8 cellular contexts compared by ENCODE assay signal in genomic region chr19:41887711-41888382, GRCh38. TPM values are rescaled to one million over a fixed set of nuclear protein-coding genes. Genes with fewer than 3 reads are reported as not detected.
A peak's percentile ranks its signal among the peaks of the same experiment; 100 is the strongest.
DNase-seq lines count a peak whose midpoint lies in the region; ATAC-seq and TF ChIP-seq lines count a peak whose summit lies in the region.

No MANE protein-coding gene starts in this region.

- H3K27ac ChIP-seq in neuronal stem cell (replicated peaks; ENCODE audit: low read length) = no peak overlapping the region
- H3K27ac ChIP-seq in heart right ventricle = peak overlapping the region in 2 of 10 donors; percentile 1 to 84

- no peak overlapping the region for H3K4me2 ChIP-seq in neuronal stem cell (ENCODE audit: insufficient read depth, low read length, poor library complexity, severe bottlenecking)

- H3K27me3 ChIP-seq in neuronal stem cell (ENCODE audit: control insufficient read depth in 3 of 3, insufficient read depth in 3 of 3, low read depth in 1 of 3, low read length in 3 of 3) (peaks cover 0 to 7% (median 6%) of the 10 kb centered on the region in 3 experiments), heart right ventricle (no peaks in the 10 kb centered on the region)

- peak; percentile 8 for TF ChIP-seq CTCF in cardiac fibroblast (IDR thresholded peaks at IDR 0.05; ENCODE audit: low read depth, low read length)
- TF ChIP-seq CTCF in type B pancreatic cell (conservative IDR thresholded peaks at IDR 0.05) = no peak
- no peak for TF ChIP-seq CTCF in heart right ventricle (IDR thresholded peaks at IDR 0.05)

- no peak overlapping the region for H4K8ac ChIP-seq in neuronal stem cell (ENCODE audit: low read depth, low read length)

- no peak overlapping the region for H3K4me3 Mint-ChIP-seq in type B pancreatic cell

- WGBS in neuronal stem cell (ENCODE audit: extremely low coverage in 2 of 2, insufficient read length in 2 of 2, insufficient replicate concordance in 1 of 2), 2 donors = no CpG with 5 or more reads among the region's 17 CpGs
- WGBS in heart right ventricle, 2 donors = 61 to 62% methylated on average over 17 of the region's 17 CpGs

- peaks cover 6% of the 10 kb centered on the region for H3K79me1 ChIP-seq in neuronal stem cell (ENCODE audit: low read depth, low read length)

- H3K14ac ChIP-seq in neuronal stem cell (ENCODE audit: low read length) = no peak overlapping the region

- no peaks in the 10 kb centered on the region for H3K9me3 Mint-ChIP-seq in type B pancreatic cell

- H3K4me3 ChIP-seq in cardiac fibroblast (replicated peaks in 1 of 2; ENCODE audit: low read depth in 2 of 2, low read length in 2 of 2) (no peak overlapping the region), neuronal stem cell (ENCODE audit: low read length in 2 of 2) (peak overlapping the region in 1 of 2 donors; percentile 32), heart right ventricle (peak overlapping the region in 1 of 10 donors; percentile 94)

- H4K91ac ChIP-seq in neuronal stem cell (ENCODE audit: low read depth, low read length, poor library complexity) = no peak overlapping the region

- H3K27me3 Mint-ChIP-seq in type B pancreatic cell = peaks cover 6% of the 10 kb centered on the region

- H3K9ac ChIP-seq in neuronal stem cell (ENCODE audit: low read depth, low read length, poor library complexity) = no peak overlapping the region

- H3K23ac ChIP-seq in neuronal stem cell (ENCODE audit: low read depth, low read length, poor library complexity) = no peak overlapping the region

- no peak overlapping the region for H3K18ac ChIP-seq in neuronal stem cell (ENCODE audit: low read length)

- H3K4me1 Mint-ChIP-seq in type B pancreatic cell (ENCODE audit: unreplicated experiment) = peaks cover 15% of the 10 kb centered on the region

- H2BK120ac ChIP-seq in neuronal stem cell (ENCODE audit: low read depth, low read length) = no peak overlapping the region

- H3K4me1 ChIP-seq in neuronal stem cell (ENCODE audit: control insufficient read depth in 2 of 2, insufficient read depth in 1 of 2, low read depth in 1 of 2, low read length in 2 of 2) (peaks cover 5 to 7% of the 10 kb centered on the region in 2 donors), heart right ventricle (peaks cover 9 to 53% (median 35%) of the 10 kb centered on the region in 9 donors)

- no peak overlapping the region for H2AFZ ChIP-seq in neuronal stem cell (ENCODE audit: low read length)

- peak; percentile 65 to 69 for ATAC-seq in activated CD4-positive, CD25-positive, alpha-beta regulatory T cell treated with anti-CD3 and anti-CD28 coated beads, Interleukin-2, amount 50 U/mL, for 24 hours
- ATAC-seq in sciatic nerve = no peak
- no peak for ATAC-seq in heart right ventricle
- no peak for ATAC-seq in GM18873 (IDR thresholded peaks at IDR 0.05; ENCODE audit: low FRiP score, unreplicated experiment)

- H3K36me3 Mint-ChIP-seq in type B pancreatic cell = peaks cover 3% of the 10 kb centered on the region

- no peak overlapping the region for H2BK5ac ChIP-seq in neuronal stem cell (ENCODE audit: low read length)

- H3K27ac Mint-ChIP-seq in type B pancreatic cell = peak overlapping the region; percentile 32

- no peak overlapping the region for H2BK12ac ChIP-seq in neuronal stem cell (ENCODE audit: low read length)

- no peaks in the 10 kb centered on the region for H3K9me3 ChIP-seq in neuronal stem cell (replicated peaks in 1 of 2; ENCODE audit: control insufficient read depth in 2 of 2, insufficient read depth in 1 of 2, low read depth in 1 of 2, low read length in 2 of 2)
- H3K9me3 ChIP-seq in heart right ventricle = no peaks in the 10 kb centered on the region

- H3K36me3 ChIP-seq in neuronal stem cell (replicated peaks in 1 of 2; ENCODE audit: control insufficient read depth in 2 of 2, insufficient read depth in 2 of 2, low read length in 2 of 2) (peaks cover 7 to 9% of the 10 kb centered on the region in 2 donors), heart right ventricle (peaks cover 0 to 63% (median 13%) of the 10 kb centered on the region in 9 donors)

- intact Hi-C loops in sciatic nerve (cut with DNase I) (no loop called here), heart right ventricle (cut with DNase I) (loop anchor here in 2 of 10 donors (5.0 to 10.0 kb wide), 2 partner anchors 39 to 47 kb away; partner anchors contain the start of gene ERFL (in 1 of the 2))

- H3K4ac ChIP-seq in neuronal stem cell (ENCODE audit: low read length) = no peak overlapping the region

- H2AK5ac ChIP-seq in neuronal stem cell (ENCODE audit: low read depth, low read length) = peak overlapping the region; percentile 18

- H2BK15ac ChIP-seq in neuronal stem cell (ENCODE audit: low read length) = no peak overlapping the region

- DNase-seq in HT-29 (ENCODE audit: low spot score) (peak; percentile 100), cardiac fibroblast (ENCODE audit: low read depth in 2 of 2) (peak in 1 of 2 donors; percentile 58), neuronal stem cell (ENCODE audit: low spot score) (no peak), type B pancreatic cell (ENCODE audit: extremely low spot score, unreplicated experiment) (no peak), sciatic nerve (ENCODE audit: low spot score) (no peak), heart right ventricle (no peak)

RNA-seq across cellular contexts. Expression of gene ARHGEF1, which starts 4.9 kb away (rescaled TPM):
- total RNA-seq in HT-29 (2014; rRNA removed; shearing (Covaris generic)) = 189 and 199 TPM in 2 replicates
- polyA plus RNA-seq in neuronal stem cell (2013, experiment 1 of 2) = 30.0 TPM
- polyA plus RNA-seq in neuronal stem cell (2013, experiment 2 of 2) = 29.8 TPM
- total RNA-seq in type B pancreatic cell (ENCODE audit: low replicate concordance) (51.7 and 58.9 TPM in 2 replicates), sciatic nerve (137 TPM), heart right ventricle (10 to 100 TPM; 20.2 to 57.7 (median 25.9) TPM)
- 100 to 1,000 TPM in 1 of 2 donors, 10 to 100 TPM in 1; 33.4 to 143 TPM for polyA plus RNA-seq in heart right ventricle

RNA-seq across cellular contexts. Expression of gene CD79A, which starts 10.8 kb away (rescaled TPM):
- total RNA-seq in HT-29 (2014; rRNA removed; shearing (Covaris generic)) = 0.81 and 1.4 TPM in 2 replicates
- polyA plus RNA-seq in neuronal stem cell (2013, experiment 1 of 2) = 0.67 TPM
- 0.64 TPM for polyA plus RNA-seq in neuronal stem cell (2013, experiment 2 of 2)
- 0.48 and 0.52 TPM in 2 replicates for total RNA-seq in type B pancreatic cell (ENCODE audit: low replicate concordance)
- total RNA-seq in sciatic nerve = 2.1 TPM
- total RNA-seq in heart right ventricle = 1 to 10 TPM in 1 of 10 donors, under 1 TPM in 2, not detected in 7; 0.17 to 1.4 (median 0.18) TPM
- polyA plus RNA-seq in heart right ventricle = under 1 TPM in 1 of 2 donors, not detected in 1; 0.39 TPM

RNA-seq across cellular contexts. Expression of gene RPS19, which starts 27.8 kb away (rescaled TPM):
- total RNA-seq in HT-29 (2014; rRNA removed; shearing (Covaris generic)) = 4,362 and 4,557 TPM in 2 replicates
- 4,580 TPM for polyA plus RNA-seq in neuronal stem cell (2013, experiment 1 of 2)
- polyA plus RNA-seq in neuronal stem cell (2013, experiment 2 of 2) = 4,472 TPM
- total RNA-seq in type B pancreatic cell (ENCODE audit: low replicate concordance) (3,159 and 4,081 TPM in 2 replicates), sciatic nerve (788 TPM), heart right ventricle (1,000 to 10,000 TPM in 1 of 10 donors, 100 to 1,000 TPM in 9; 446 to 1,030 (median 578) TPM)
- polyA plus RNA-seq in heart right ventricle = 1,000 to 10,000 TPM; 1,092 to 1,996 TPM

RNA-seq across cellular contexts. Expression of gene ERFL, which starts 40.4 kb away (rescaled TPM):
- total RNA-seq in HT-29 (2014; rRNA removed; shearing (Covaris generic)) = 0.39 and 0.64 TPM in 2 replicates
- 0.47 TPM for polyA plus RNA-seq in neuronal stem cell (2013, experiment 1 of 2)
- 0.44 TPM for polyA plus RNA-seq in neuronal stem cell (2013, experiment 2 of 2)
- total RNA-seq in type B pancreatic cell (ENCODE audit: low replicate concordance) = 0.17 and 0.24 TPM in 2 replicates
- 0.27 TPM for total RNA-seq in sciatic nerve
- under 1 TPM in 3 of 10 donors, not detected in 7; 0.12 to 0.17 (median 0.13) TPM for total RNA-seq in heart right ventricle
- polyA plus RNA-seq in heart right ventricle = under 1 TPM; 0.04 to 0.22 TPM

RNA-seq across cellular contexts. Expression of gene DMRTC2, which starts 43.0 kb away (rescaled TPM):
- not detected in 2 replicates for total RNA-seq in HT-29 (2014; rRNA removed; shearing (Covaris generic))
- polyA plus RNA-seq in neuronal stem cell (2013, experiment 1 of 2) = not detected
- not detected for polyA plus RNA-seq in neuronal stem cell (2013, experiment 2 of 2)
- not detected in 2 replicates for total RNA-seq in type B pancreatic cell (ENCODE audit: low replicate concordance)
- total RNA-seq in sciatic nerve = not detected
- total RNA-seq in heart right ventricle = not detected
- not detected for polyA plus RNA-seq in heart right ventricle

Comparison
In these comparisons a context has a peak if more than half of its experiments do, and no peak if none do; other contexts are left out.
1. ATAC-seq: peak in activated CD4-positive, CD25-positive, alpha-beta regulatory T cell treated with anti-CD3 and anti-CD28 coated beads, Interleukin-2, amount 50 U/mL, for 24 hours (2 of 2); none in sciatic nerve (single experiment), heart right ventricle (0 of 8) and GM18873 (single experiment).